In the genomic region with DNA sequence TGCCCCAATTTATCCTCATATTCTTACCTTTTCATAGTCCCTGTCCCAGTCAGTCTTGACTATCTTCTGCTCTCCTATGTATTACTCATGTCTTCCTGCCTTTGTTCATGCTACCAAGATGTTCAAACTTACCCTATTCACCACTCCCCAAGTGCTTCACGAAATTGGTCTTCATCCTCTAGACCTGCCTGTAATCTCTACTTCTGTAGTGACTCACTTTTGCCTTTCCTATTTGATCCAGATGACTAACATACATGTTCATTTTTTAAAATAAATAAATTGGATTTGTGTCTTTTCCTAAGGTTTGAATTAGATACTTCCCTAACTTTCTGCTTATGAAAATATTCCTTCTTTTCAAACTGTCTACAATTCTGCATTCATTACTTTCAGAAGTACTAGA, we compare ENCODE assay signal across 19 cellular contexts.
A peak's percentile ranks its signal among the peaks of the same experiment; 100 is the strongest.
DNase-seq lines count a peak whose midpoint lies in the region; ATAC-seq and TF ChIP-seq lines count a peak whose summit lies in the region.
"Had no signal": no experiment of that assay in that cellular context is flagged by ENCODE, and none has a peak within 500 bp of the region (broad histone marks: within the 10 kb centered on the region; RNA-seq: fewer than 3 reads in every experiment).

No MANE protein-coding gene starts in this region.

- H3K9me3 ChIP-seq in GM23248 (ENCODE audit: low read depth) = no peaks in the 10 kb centered on the region
- no peaks in the 10 kb centered on the region for H3K9me3 ChIP-seq in adipocyte (ENCODE audit: control insufficient read depth, low read length)
- H3K9me3 ChIP-seq in HAP-1 = no peaks in the 10 kb centered on the region
- H3K9me3 ChIP-seq: A549, BLaER1 had no signal

- 44 to 45% methylated on average over 1 of the region's 1 CpG for WGBS in GM23248 (ENCODE audit: low coverage in 1 of 2, low lambda C conversion rate in 2 of 2, missing lambda C conversion rate in 2 of 2), 2 experiments

- H3K9me2 ChIP-seq in GM23248 (ENCODE audit: insufficient read depth) = no peaks in the 10 kb centered on the region

- no peak overlapping the region for H3K27ac ChIP-seq in GM23248
- H3K27ac ChIP-seq: A549, BLaER1, SK-N-MC had no signal

- H3K9ac ChIP-seq in GM23248 (no peak overlapping the region), adipocyte (ENCODE audit: low read length) (no peak overlapping the region)
- H3K9ac ChIP-seq: BLaER1 had no signal

- H3K36me3 ChIP-seq in GM23248 (ENCODE audit: low read depth) = no peaks in the 10 kb centered on the region
- H3K36me3 ChIP-seq in adipocyte (ENCODE audit: control insufficient read depth, insufficient read depth, low read length, severe bottlenecking) = no peaks in the 10 kb centered on the region
- H3K36me3 ChIP-seq in HAP-1 (replicated peaks) = no peaks in the 10 kb centered on the region
- H3K36me3 ChIP-seq: BLaER1 had no signal

- H3K4me2 ChIP-seq in GM23248 (ENCODE audit: unreplicated experiment) = no peak overlapping the region
- H3K4me2 ChIP-seq: A549, BLaER1 had no signal

- H3K27me3 ChIP-seq in GM23248 (replicated peaks; ENCODE audit: insufficient read depth) (no peaks in the 10 kb centered on the region), adipocyte (replicated peaks; ENCODE audit: control insufficient read depth, insufficient read depth, low read length) (peaks cover 4% of the 10 kb centered on the region), HAP-1 (ENCODE audit: low read depth) (no peaks in the 10 kb centered on the region)
- H3K27me3 ChIP-seq: BLaER1 had no signal

- H3K4me3 ChIP-seq in GM23248 (no peak overlapping the region), adipocyte (ENCODE audit: low read length) (no peak overlapping the region), HAP-1 (no peak overlapping the region)
- H3K4me3 ChIP-seq: A549, BLaER1, SK-N-MC had no signal

- in situ Hi-C loops in GM23248 (cut with MboI) (no loop called here), HAP-1 (cut with MboI; ENCODE audit: low sequenced_read_pairs) (no loop called here)

- no peaks in the 10 kb centered on the region for H3F3A ChIP-seq in GM23248 (ENCODE audit: insufficient read depth)

- H3K4me1 ChIP-seq in GM23248 (ENCODE audit: insufficient read depth) = peaks cover 9% of the 10 kb centered on the region
- peaks cover 11% of the 10 kb centered on the region for H3K4me1 ChIP-seq in adipocyte (ENCODE audit: control insufficient read depth, insufficient read depth, low read length)
- H3K4me1 ChIP-seq in HAP-1 = no peaks in the 10 kb centered on the region

- no peaks in the 10 kb centered on the region for H3K79me2 ChIP-seq in GM23248 (ENCODE audit: insufficient read depth)

- ATAC-seq in SK-N-SH treated with all-trans-retinoic acid at 6 μM for 48 hours = no peak
- ATAC-seq: A549 had no signal

- no peaks in the 10 kb centered on the region for H4K20me1 ChIP-seq in GM23248 (ENCODE audit: insufficient read depth)
- H4K20me1 ChIP-seq: BLaER1 had no signal

- DNase-seq in GM23248 = peak; percentile 18
- peak; percentile 46 for DNase-seq in adipocyte (ENCODE audit: low read depth)
- peak; percentile 33 for DNase-seq in dermis blood vessel endothelial cell
- DNase-seq in iris pigment epithelial cell (ENCODE audit: low read depth) = peak; percentile 47
- no peak for DNase-seq in HAP-1 (ENCODE audit: low spot score in 2 of 2)
- no peak for DNase-seq in Ammon's horn (ENCODE audit: low spot score)
- no peak for DNase-seq in NCI-H82 treated with DMSO at 0.1 percent for 48 hours (lab: John Stamatoyannopoulos, UW; ENCODE audit: unreplicated experiment)
- DNase-seq: CD4-positive, alpha-beta memory T cell; DMS153; Karpas-422; NCI-H1105; NCI-H1694 treated with DMSO at 0.1 percent for 48 hours; NCI-H510A; NCI-H748 treated with DMSO at 0.1 percent for 48 hours; Right ventricle myocardium superior had no signal

- H2AFZ ChIP-seq in GM23248 = no peak overlapping the region

TF ChIP-seq in SK-N-SH treated with all-trans-retinoic acid at 6 μM for 48 hours, 23 proteins besides CTCF, POLR2A, EP300 and RAD21:
- TF ChIP-seq ZFP30 (CRISPR knock-in tag; IDR thresholded peaks at IDR 0.05) (no peak), ZNF8 (CRISPR knock-in tag; IDR thresholded peaks at IDR 0.05) (no peak)

Comparison
In these comparisons a context has a peak if more than half of its experiments do, and no peak if none do; other contexts are left out.
1. DNase-seq: peak in GM23248 (single experiment), adipocyte (single experiment), dermis blood vessel endothelial cell (single experiment) and iris pigment epithelial cell (single experiment); none in HAP-1 (0 of 2), Ammon's horn (single experiment) and NCI-H82 treated with DMSO at 0.1 percent for 48 hours (single experiment).